40 cellular contexts compared by ENCODE assay signal in the genomic region with DNA sequence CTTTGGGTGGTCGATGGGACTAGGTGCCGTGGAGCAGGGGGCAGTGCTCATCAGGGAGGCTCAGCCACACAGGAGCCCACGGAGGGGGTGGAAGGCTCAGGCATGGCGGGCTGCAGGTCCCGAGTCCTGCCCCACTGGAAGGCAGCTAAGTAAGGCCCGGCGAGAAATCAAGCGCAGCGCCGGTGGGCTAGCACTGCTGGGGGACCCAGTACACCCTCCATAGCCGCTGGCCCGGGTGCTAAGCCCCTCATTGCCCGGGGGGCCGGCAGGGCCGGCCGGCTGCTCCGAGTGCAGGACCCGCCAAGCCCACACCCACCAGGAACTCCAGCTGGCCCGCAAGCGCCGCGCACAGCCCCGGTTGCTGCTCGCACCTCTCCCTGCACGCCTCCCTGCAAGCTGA.
"Had no signal": no experiment of that assay in that cellular context is flagged by ENCODE, and none has a peak within 500 bp of the region (broad histone marks: within the 10 kb centered on the region; RNA-seq: fewer than 3 reads in every experiment).

No MANE protein-coding gene starts in this region.

- H3K4me1 ChIP-seq: adrenal gland, ascending aorta, body of pancreas, breast epithelium had no signal

- FAIRE-seq: astrocyte, bronchial epithelial cell had no signal

- H3K4me1 Mint-ChIP-seq: activated naive CD4-positive, alpha-beta T cell treated with anti-CD3 and anti-CD28 coated beads, Interleukin-2, amount 10 ng/mL, durations not matched to agents 7 days and 5 days; activated naive CD8-positive, alpha-beta T cell treated with anti-CD3 and anti-CD28 coated beads for 36 hours; activated naive CD8-positive, alpha-beta T cell treated with anti-CD3 and anti-CD28 coated beads, Interleukin-2, amount 10 ng/mL, durations not matched to agents 7 days and 5 days; activated T-helper 17 cell treated with anti-CD3 and anti-CD28 coated beads, Interleukin-2, amount 50 U/mL, for 72 hours; brain; central memory CD8-positive, alpha-beta T cell had no signal

- H3K9me3 Mint-ChIP-seq: activated naive CD4-positive, alpha-beta T cell treated with anti-CD3 and anti-CD28 coated beads for 36 hours; activated naive CD4-positive, alpha-beta T cell treated with anti-CD3 and anti-CD28 coated beads, Interleukin-2, amount 10 ng/mL, durations not matched to agents 7 days and 5 days; activated naive CD4-positive, alpha-beta T cell treated with anti-CD3 and anti-CD28 coated beads, Interleukin-2, amount 50 U/mL, for 24 hours; activated naive CD4-positive, alpha-beta T cell treated with anti-CD3 and anti-CD28 coated beads, Interleukin-2, amount 50 U/mL, for 72 hours; activated naive CD8-positive, alpha-beta T cell treated with anti-CD3 and anti-CD28 coated beads for 36 hours; activated naive CD8-positive, alpha-beta T cell treated with anti-CD3 and anti-CD28 coated beads, Interleukin-2, amount 10 ng/mL, durations not matched to agents 7 days and 5 days; activated naive CD8-positive, alpha-beta T cell treated with anti-CD3 and anti-CD28 coated beads, Interleukin-2, amount 50 U/mL, for 24 hours; activated T-cell treated with anti-CD3 and anti-CD28 coated beads, Interleukin-2, amount 50 U/mL, for 24 hours; activated T-cell treated with anti-CD3 and anti-CD28 coated beads, Interleukin-2, amount 50 U/mL, for 4 hours; activated T-cell treated with anti-CD3 and anti-CD28 coated beads, Interleukin-2, amount 50 U/mL, for 72 hours; activated T-helper 1 cell treated with anti-CD3 and anti-CD28 coated beads, Interleukin-12 subunit alpha, Interleukin-12 subunit beta, Interleukin-2, Interleukin-4 antibody, amounts not matched to agents 30 ng/mL and 10 ng/mL and 1 ng/mL, durations not matched to agents 14 hours and 24 hours and 36 hours; activated T-helper 17 cell treated with anti-CD3 and anti-CD28 coated beads, Interleukin-2, amount 50 U/mL, for 72 hours; activated T-helper 2 cell treated with anti-CD3 and anti-CD28 coated beads, Interferon-gamma antibody, Interleukin-2, Interleukin-4, amounts not matched to agents 10 μg/mL and 5 μg/mL and 100 μg/mL, durations not matched to agents 14 hours and 24 hours and 36 hours; brain; central memory CD8-positive, alpha-beta T cell had no signal

- H3K27ac Mint-ChIP-seq: activated naive CD4-positive, alpha-beta T cell treated with anti-CD3 and anti-CD28 coated beads for 36 hours; activated naive CD4-positive, alpha-beta T cell treated with anti-CD3 and anti-CD28 coated beads, Interleukin-2, amount 10 ng/mL, durations not matched to agents 7 days and 5 days; activated naive CD4-positive, alpha-beta T cell treated with anti-CD3 and anti-CD28 coated beads, Interleukin-2, amount 50 U/mL, for 24 hours; activated naive CD8-positive, alpha-beta T cell; activated naive CD8-positive, alpha-beta T cell treated with anti-CD3 and anti-CD28 coated beads for 36 hours; activated naive CD8-positive, alpha-beta T cell treated with anti-CD3 and anti-CD28 coated beads, Interleukin-2, amount 10 ng/mL, durations not matched to agents 7 days and 5 days; activated naive CD8-positive, alpha-beta T cell treated with anti-CD3 and anti-CD28 coated beads, Interleukin-2, amount 50 U/mL, for 24 hours; activated T-cell treated with anti-CD3 and anti-CD28 coated beads, Interleukin-2, amount 50 U/mL, for 24 hours; activated T-cell treated with anti-CD3 and anti-CD28 coated beads, Interleukin-2, amount 50 U/mL, for 72 hours; activated T-helper 1 cell treated with anti-CD3 and anti-CD28 coated beads, Interleukin-12 subunit alpha, Interleukin-12 subunit beta, Interleukin-2, Interleukin-4 antibody, amounts not matched to agents 30 ng/mL and 10 ng/mL and 1 ng/mL, durations not matched to agents 14 hours and 24 hours and 36 hours; activated T-helper 17 cell treated with anti-CD3 and anti-CD28 coated beads, Interleukin-2, amount 50 U/mL, for 72 hours; activated T-helper 2 cell treated with anti-CD3 and anti-CD28 coated beads, Interferon-gamma antibody, Interleukin-2, Interleukin-4, amounts not matched to agents 10 μg/mL and 5 μg/mL and 100 μg/mL, durations not matched to agents 14 hours and 24 hours and 36 hours had no signal

- DNase-seq: activated effector memory CD4-positive, alpha-beta T cell treated with anti-CD3 and anti-CD28 coated beads, Interleukin-2, amount 50 U/mL, for 16 hours; activated effector memory CD4-positive, alpha-beta T cell treated with Interleukin-2 at 50 U/mL for 16 hours; activated gamma-delta T cell; activated gamma-delta T cell treated with Interleukin-2 at 50 U/mL for 16 hours; activated naive CD4-positive, alpha-beta T cell; activated naive CD4-positive, alpha-beta T cell treated with anti-CD3 and anti-CD28 coated beads for 36 hours; activated naive CD4-positive, alpha-beta T cell treated with anti-CD3 and anti-CD28 coated beads, Interleukin-2, amount 10 ng/mL, durations not matched to agents 7 days and 5 days; activated naive CD4-positive, alpha-beta T cell treated with anti-CD3 and anti-CD28 coated beads, Interleukin-2, amount 50 U/mL, for 16 hours; activated naive CD4-positive, alpha-beta T cell treated with Interleukin-2 at 50 U/mL for 16 hours; activated naive CD8-positive, alpha-beta T cell treated with anti-CD3 and anti-CD28 coated beads for 36 hours; activated naive CD8-positive, alpha-beta T cell treated with anti-CD3 and anti-CD28 coated beads, Interleukin-2, amount 10 ng/mL, durations not matched to agents 7 days and 5 days; activated naive CD8-positive, alpha-beta T cell treated with anti-CD3 and anti-CD28 coated beads, Interleukin-2, amount 50 U/mL, for 24 hours; activated T-cell treated with anti-CD3 and anti-CD28 coated beads for 4 hours; activated T-cell treated with anti-CD3 and anti-CD28 coated beads, Interleukin-2, amount 50 U/mL, for 1 hour; activated T-cell treated with anti-CD3 and anti-CD28 coated beads, Interleukin-2, amount 50 U/mL, for 24 hours; activated T-cell treated with anti-CD3 and anti-CD28 coated beads, Interleukin-2, amount 50 U/mL, for 4 hours; activated T-cell treated with anti-CD3 and anti-CD28 coated beads, Interleukin-2, amount 50 U/mL, for 48 hours; activated T-cell treated with anti-CD3 and anti-CD28 coated beads, Interleukin-2, amount 50 U/mL, for 72 hours; adrenal gland; amniotic stem cell; amygdala; anterior cingulate cortex; aorta; body of pancreas; brain microvascular endothelial cell; central memory CD4-positive, alpha-beta T cell; cerebellar nuclear complex had no signal

- H3K27me3 Mint-ChIP-seq: activated naive CD4-positive, alpha-beta T cell treated with anti-CD3 and anti-CD28 coated beads, Interleukin-2, amount 10 ng/mL, durations not matched to agents 7 days and 5 days; activated naive CD4-positive, alpha-beta T cell treated with anti-CD3 and anti-CD28 coated beads, Interleukin-2, amount 50 U/mL, for 24 hours; activated naive CD8-positive, alpha-beta T cell; activated naive CD8-positive, alpha-beta T cell treated with anti-CD3 and anti-CD28 coated beads for 36 hours; activated naive CD8-positive, alpha-beta T cell treated with anti-CD3 and anti-CD28 coated beads, Interleukin-2, amount 10 ng/mL, durations not matched to agents 7 days and 5 days; activated naive CD8-positive, alpha-beta T cell treated with anti-CD3 and anti-CD28 coated beads, Interleukin-2, amount 50 U/mL, for 24 hours; activated T-cell treated with anti-CD3 and anti-CD28 coated beads, Interleukin-2, amount 50 U/mL, for 24 hours; activated T-helper 17 cell treated with anti-CD3 and anti-CD28 coated beads, Interleukin-2, amount 50 U/mL, for 72 hours; brain; central memory CD8-positive, alpha-beta T cell had no signal

- ATAC-seq: activated naive CD4-positive, alpha-beta T cell treated with anti-CD3 and anti-CD28 coated beads, Interleukin-2, amount 50 U/mL, for 72 hours; activated naive CD8-positive, alpha-beta T cell treated with anti-CD3 and anti-CD28 coated beads, Interleukin-2, amount 50 U/mL, for 24 hours; activated T-cell treated with anti-CD3 and anti-CD28 coated beads, Interleukin-2, amount 50 U/mL, for 4 hours; activated T-cell treated with anti-CD3 and anti-CD28 coated beads, Interleukin-2, amount 50 U/mL, for 72 hours; activated T-helper 17 cell treated with anti-CD3 and anti-CD28 coated beads, Interleukin-2, amount 50 U/mL, for 72 hours; body of pancreas had no signal

- H3K4me3 Mint-ChIP-seq: activated naive CD4-positive, alpha-beta T cell treated with anti-CD3 and anti-CD28 coated beads for 36 hours; activated naive CD4-positive, alpha-beta T cell treated with anti-CD3 and anti-CD28 coated beads, Interleukin-2, amount 10 ng/mL, durations not matched to agents 7 days and 5 days; activated naive CD4-positive, alpha-beta T cell treated with anti-CD3 and anti-CD28 coated beads, Interleukin-2, amount 50 U/mL, for 24 hours; activated naive CD8-positive, alpha-beta T cell; activated naive CD8-positive, alpha-beta T cell treated with anti-CD3 and anti-CD28 coated beads for 36 hours; activated naive CD8-positive, alpha-beta T cell treated with anti-CD3 and anti-CD28 coated beads, Interleukin-2, amount 10 ng/mL, durations not matched to agents 7 days and 5 days; activated naive CD8-positive, alpha-beta T cell treated with anti-CD3 and anti-CD28 coated beads, Interleukin-2, amount 50 U/mL, for 24 hours; activated T-cell treated with anti-CD3 and anti-CD28 coated beads, Interleukin-2, amount 50 U/mL, for 24 hours; activated T-cell treated with anti-CD3 and anti-CD28 coated beads, Interleukin-2, amount 50 U/mL, for 4 hours; activated T-cell treated with anti-CD3 and anti-CD28 coated beads, Interleukin-2, amount 50 U/mL, for 72 hours; activated T-helper 1 cell treated with anti-CD3 and anti-CD28 coated beads, Interleukin-12 subunit alpha, Interleukin-12 subunit beta, Interleukin-2, Interleukin-4 antibody, amounts not matched to agents 30 ng/mL and 10 ng/mL and 1 ng/mL, durations not matched to agents 14 hours and 24 hours and 36 hours; activated T-helper 17 cell treated with anti-CD3 and anti-CD28 coated beads, Interleukin-2, amount 50 U/mL, for 72 hours; brain; central memory CD8-positive, alpha-beta T cell had no signal

- H3K27me3 ChIP-seq: adrenal gland, ascending aorta, body of pancreas, brain microvascular endothelial cell, breast epithelium, cardiac muscle cell had no signal

- H3K27ac ChIP-seq: adrenal gland, ascending aorta, body of pancreas, brain microvascular endothelial cell, breast epithelium, cardiac muscle cell had no signal

- H3K9me3 ChIP-seq: adrenal gland, ascending aorta, body of pancreas, breast epithelium had no signal

- H3K4me3 ChIP-seq: adrenal gland, ascending aorta, body of pancreas, breast epithelium, cardiac muscle cell had no signal
